Comparison of ENCODE assay signal across 14 cellular contexts in the genomic region with DNA sequence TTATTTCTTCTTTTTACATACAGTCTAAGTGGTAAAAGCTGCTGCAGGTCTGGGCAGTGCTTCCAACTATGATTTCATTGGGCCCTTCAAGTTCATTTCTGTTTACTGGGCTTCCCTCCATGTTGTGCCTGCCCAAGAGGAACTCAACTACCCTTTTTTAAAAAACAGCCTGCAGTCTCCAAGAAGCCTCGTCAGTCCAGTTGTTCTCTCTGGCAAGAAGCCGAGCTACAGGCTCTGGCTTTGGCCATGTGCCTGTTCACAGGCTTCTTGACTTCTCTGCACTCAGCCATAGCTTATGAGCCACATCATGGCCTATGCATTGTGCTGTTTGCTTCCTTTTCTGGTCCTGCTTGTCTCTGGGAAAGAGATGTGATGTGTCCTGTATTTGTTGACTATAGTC.
DNase-seq lines count a peak whose midpoint lies in the region; ATAC-seq and TF ChIP-seq lines count a peak whose summit lies in the region.
"Had no signal": no experiment of that assay in that cellular context is flagged by ENCODE, and none has a peak within 500 bp of the region (broad histone marks: within the 10 kb centered on the region; RNA-seq: fewer than 3 reads in every experiment).

No MANE protein-coding gene starts in this region.

- H3K4me3 ChIP-seq in right cardiac atrium (ENCODE audit: low read length) = no peak overlapping the region
- no peak overlapping the region for H3K4me3 ChIP-seq in thyroid gland (replicated peaks in 1 of 3)

- intact Hi-C loops in right cardiac atrium (cut with DNase I) = no loop called here
- intact Hi-C loops in thyroid gland (cut with DNase I) = no loop called here

- in situ Hi-C loops in T47D (cut with HindIII; ENCODE audit: low pct_unique_long_range_greater_than_20kb, low sequenced_read_pairs) = no loop called here

- H3K27me3 ChIP-seq in right cardiac atrium (ENCODE audit: control insufficient read depth, insufficient read depth) = no peaks in the 10 kb centered on the region
- no peaks in the 10 kb centered on the region for H3K27me3 ChIP-seq in thyroid gland

- no peak overlapping the region for H3K4me3 Mint-ChIP-seq in mesothelial cell of epicardium

- DNase-seq in M059J (ENCODE audit: low read depth) (peak; percentile 12), T47D (ENCODE audit: low read depth in 1 of 2, low spot score in 1 of 2) (peak; percentile 18 to 76), right cardiac atrium (peak; percentile 39 to 80 (median 68)), thyroid gland (peak; percentile 68 to 82), mesothelial cell of epicardium (ENCODE audit: low spot score in 2 of 2, unreplicated experiment in 2 of 2) (no peak), NCI-H510A (lab: John Stamatoyannopoulos, UW) (no peak)
- DNase-seq: activated CD4-positive, CD25-positive, alpha-beta regulatory T cell; activated T-cell treated with anti-CD3 and anti-CD28 coated beads for 4 hours; COR-L47; effector memory CD4-positive, alpha-beta T cell; NCI-H1092; NK-92 treated with Interleukin-12 subunit alpha and Interleukin-12 subunit beta, amount 100 ng/mL, for 24 hours had no signal

- peaks cover 16% of the 10 kb centered on the region for H3K4me1 Mint-ChIP-seq in mesothelial cell of epicardium

- ATAC-seq in right cardiac atrium (peak; percentile 59 to 77), GM21737 (IDR thresholded peaks at IDR 0.05; ENCODE audit: unreplicated experiment) (no peak)
- ATAC-seq: SK-N-SH treated with all-trans-retinoic acid at 6 μM for 48 hours had no signal

- H3K9me3 Mint-ChIP-seq in mesothelial cell of epicardium = no peaks in the 10 kb centered on the region

- H3K36me3 Mint-ChIP-seq in mesothelial cell of epicardium = no peaks in the 10 kb centered on the region

- no peak overlapping the region for H3K27ac ChIP-seq in right cardiac atrium (ENCODE audit: low read length)
- H3K27ac ChIP-seq in thyroid gland = no peak overlapping the region

- H3K27ac Mint-ChIP-seq in mesothelial cell of epicardium = no peak overlapping the region

- H3K27me3 Mint-ChIP-seq in mesothelial cell of epicardium (ENCODE audit: low read depth) = peaks cover 2% of the 10 kb centered on the region

- no peak for TF ChIP-seq POLR2A in thyroid gland (IDR thresholded peaks at IDR 0.05)

- H3K4me1 ChIP-seq in right cardiac atrium (ENCODE audit: control insufficient read depth, insufficient read depth, low read length) (no peaks in the 10 kb centered on the region), thyroid gland (peaks cover 5 to 6% of the 10 kb centered on the region in 2 donors)

- no peaks in the 10 kb centered on the region for H3K36me3 ChIP-seq in thyroid gland

- 24% methylated on average over 2 of the region's 2 CpGs for whole genome bisulfite sequencing in right cardiac atrium
- WGBS in thyroid gland, 2 donors = 9 to 33% methylated on average over 2 of the region's 2 CpGs

- H3K9me3 ChIP-seq in right cardiac atrium (ENCODE audit: control insufficient read depth, low read length) (no peaks in the 10 kb centered on the region), thyroid gland (no peaks in the 10 kb centered on the region)

- TF ChIP-seq CTCF in thyroid gland (IDR thresholded peaks at IDR 0.05) (no peak), mesothelial cell of epicardium (IDR thresholded peaks at IDR 0.05; ENCODE audit: unreplicated experiment) (no peak)

Comparison
In these comparisons a context has a peak if more than half of its experiments do, and no peak if none do; other contexts are left out.
1. DNase-seq: peak in M059J (single experiment), T47D (2 of 2), right cardiac atrium (3 of 3) and thyroid gland (2 of 2); none in mesothelial cell of epicardium (0 of 2) and NCI-H510A (single experiment).